In the genomic region with DNA sequence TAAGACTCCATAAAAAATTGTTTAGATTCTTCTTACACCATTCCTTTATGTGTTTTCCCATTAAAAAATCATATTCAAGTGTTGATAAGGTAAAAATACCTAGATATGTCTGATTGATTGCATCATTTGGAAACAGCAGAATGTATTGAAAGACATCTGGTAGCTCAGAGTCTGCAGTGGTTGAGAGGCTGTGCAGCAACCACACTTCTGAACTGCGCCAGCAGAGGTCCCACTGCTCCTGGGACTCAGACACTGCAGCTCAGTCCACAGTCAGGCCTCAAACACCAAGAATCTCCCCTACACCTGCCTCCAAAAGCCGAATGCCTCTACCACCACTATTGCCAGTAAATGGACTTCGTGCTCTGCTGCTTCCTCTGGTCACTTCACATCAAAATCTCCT, we compare ENCODE assay signal across 8 cellular contexts.
DNase-seq lines count a peak whose midpoint lies in the region; ATAC-seq lines count a peak whose summit lies in the region.

No MANE protein-coding gene starts in this region.

- no peak overlapping the region for H3K27ac Mint-ChIP-seq in stimulated activated effector memory CD8-positive, alpha-beta T cell treated with anti-CD3 and anti-CD28 coated beads, Interleukin-12 subunit alpha, Interleukin-12 subunit beta, amount 100 ng/mL, for 72 hours

- ATAC-seq in HG03097 (IDR thresholded peaks at IDR 0.05; ENCODE audit: low FRiP score, unreplicated experiment), result peak; percentile 82
- peak; percentile 81 for ATAC-seq in stimulated activated effector memory CD8-positive, alpha-beta T cell treated with anti-CD3 and anti-CD28 coated beads, Interleukin-12 subunit alpha, Interleukin-12 subunit beta, amount 100 ng/mL, for 72 hours

- H3K4me3 Mint-ChIP-seq in stimulated activated effector memory CD8-positive, alpha-beta T cell treated with anti-CD3 and anti-CD28 coated beads, Interleukin-12 subunit alpha, Interleukin-12 subunit beta, amount 100 ng/mL, for 72 hours, result no peak overlapping the region

- no peaks in the 10 kb centered on the region for H3K36me3 Mint-ChIP-seq in stimulated activated effector memory CD8-positive, alpha-beta T cell treated with anti-CD3 and anti-CD28 coated beads, Interleukin-12 subunit alpha, Interleukin-12 subunit beta, amount 100 ng/mL, for 72 hours

- DNase-seq in activated naive CD4-positive, alpha-beta T cell treated with Interleukin-2 at 50 U/mL for 16 hours, result peak; percentile 45
- no peak for DNase-seq in activated naive CD4-positive, alpha-beta T cell treated with anti-CD3 and anti-CD28 coated beads, Interleukin-2, amount 50 U/mL, for 16 hours
- peak; percentile 28 for DNase-seq in SW480 (ENCODE audit: low spot score)
- DNase-seq in astrocyte of the hippocampus (ENCODE audit: low read depth, low spot score), result peak; percentile 41
- DNase-seq in kidney tubule cell (ENCODE audit: low spot score), result peak; percentile 33
- DNase-seq in stimulated activated effector memory CD8-positive, alpha-beta T cell treated with anti-CD3 and anti-CD28 coated beads, Interleukin-12 subunit alpha, Interleukin-12 subunit beta, amount 100 ng/mL, for 72 hours (ENCODE audit: low spot score in 2 of 2), result peak; percentile 29 to 55
- no peak for DNase-seq in NCI-H446 (lab: John Stamatoyannopoulos, UW)

- H3K9me3 Mint-ChIP-seq in stimulated activated effector memory CD8-positive, alpha-beta T cell treated with anti-CD3 and anti-CD28 coated beads, Interleukin-12 subunit alpha, Interleukin-12 subunit beta, amount 100 ng/mL, for 72 hours, result no peaks in the 10 kb centered on the region

- H3K4me1 Mint-ChIP-seq in stimulated activated effector memory CD8-positive, alpha-beta T cell treated with anti-CD3 and anti-CD28 coated beads, Interleukin-12 subunit alpha, Interleukin-12 subunit beta, amount 100 ng/mL, for 72 hours, result peaks cover 23% of the 10 kb centered on the region

Comparison
In these comparisons a context has a peak if more than half of its experiments do, and no peak if none do; other contexts are left out.
1. DNase-seq: peak in activated naive CD4-positive, alpha-beta T cell treated with Interleukin-2 at 50 U/mL for 16 hours (single experiment), SW480 (single experiment), astrocyte of the hippocampus (single experiment), kidney tubule cell (single experiment) and stimulated activated effector memory CD8-positive, alpha-beta T cell treated with anti-CD3 and anti-CD28 coated beads, Interleukin-12 subunit alpha, Interleukin-12 subunit beta, amount 100 ng/mL, for 72 hours (2 of 2); none in activated naive CD4-positive, alpha-beta T cell treated with anti-CD3 and anti-CD28 coated beads, Interleukin-2, amount 50 U/mL, for 16 hours (single experiment) and NCI-H446 (0 of 2).